17 cellular contexts compared by ENCODE assay signal in the genomic region with DNA sequence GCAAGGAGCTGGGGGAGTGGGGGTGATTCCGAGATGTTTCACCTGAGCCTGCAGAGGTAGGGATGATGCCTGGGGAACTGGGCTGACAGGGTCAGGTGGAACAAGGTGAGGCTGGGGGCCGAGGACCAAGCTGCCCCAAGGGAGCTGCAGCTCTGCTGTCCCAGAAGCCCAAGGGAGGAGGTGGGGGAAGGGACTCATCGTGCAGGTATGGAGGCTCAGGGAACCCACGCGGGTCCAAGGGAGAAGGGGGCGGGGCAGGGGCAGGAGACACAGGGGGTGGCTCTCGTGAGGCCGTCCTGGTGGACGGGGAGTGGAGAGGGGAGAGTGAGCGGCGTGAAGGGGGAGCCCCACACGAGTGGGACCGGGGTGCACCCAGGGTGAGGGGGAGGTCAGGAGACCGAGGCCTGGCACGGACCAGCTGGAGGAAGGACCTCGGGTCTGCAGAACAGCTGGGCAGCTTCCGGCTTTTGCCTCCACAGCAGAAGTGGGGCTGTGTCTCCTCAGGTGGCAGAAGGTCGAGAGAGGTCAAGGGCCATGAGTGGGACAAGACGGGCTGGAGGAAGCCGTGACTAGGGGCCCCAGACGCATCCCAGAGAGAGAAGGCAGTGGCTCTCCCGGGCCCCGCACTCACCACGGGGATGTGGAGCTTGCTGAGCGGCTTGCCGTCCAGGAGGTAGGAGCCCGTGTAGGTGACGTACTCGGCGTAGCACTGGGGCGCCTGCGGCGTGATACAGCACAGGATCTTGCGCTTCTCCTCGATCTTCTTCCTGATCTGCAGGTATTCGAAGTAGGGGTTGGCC.
DNase-seq lines count a peak whose midpoint lies in the region; ATAC-seq and TF ChIP-seq lines count a peak whose summit lies in the region.
"Had no signal": no experiment of that assay in that cellular context is flagged by ENCODE, and none has a peak within 500 bp of the region (broad histone marks: within the 10 kb centered on the region; RNA-seq: fewer than 3 reads in every experiment).

No MANE protein-coding gene starts in this region.

- no peak overlapping the region for H2AFZ ChIP-seq in neuronal stem cell (ENCODE audit: low read length)

- H3K36me3 ChIP-seq in RWPE2 (ENCODE audit: low read depth): peaks cover 87% of the 10 kb centered on the region
- peaks cover 67 to 92% of the 10 kb centered on the region in 2 donors for H3K36me3 ChIP-seq in neuronal stem cell (replicated peaks in 1 of 2; ENCODE audit: control insufficient read depth in 2 of 2, insufficient read depth in 2 of 2, low read length in 2 of 2)
- H3K36me3 ChIP-seq in aorta (ENCODE audit: control insufficient read depth in 1 of 2, insufficient read depth in 2 of 2, low read length in 1 of 2): peaks cover 0 to 5% of the 10 kb centered on the region in 2 donors

- no peak overlapping the region for H4K91ac ChIP-seq in neuronal stem cell (ENCODE audit: low read depth, low read length, poor library complexity)

- H3K36me3 Mint-ChIP-seq in activated naive CD4-positive, alpha-beta T cell treated with anti-CD3 and anti-CD28 coated beads, Interleukin-2, amount 50 U/mL, for 72 hours: peaks cover 0 to 2% of the 10 kb centered on the region in 2 donors
- peaks cover 26% of the 10 kb centered on the region for H3K36me3 Mint-ChIP-seq in activated naive CD4-positive, alpha-beta T cell treated with anti-CD3 and anti-CD28 coated beads for 36 hours (ENCODE audit: low read depth)
- peaks cover 47% of the 10 kb centered on the region for H3K36me3 Mint-ChIP-seq in Calu3 (ENCODE audit: insufficient read depth, unreplicated experiment)

- CTCF ChIA-PET in activated naive CD4-positive, alpha-beta T cell treated with anti-CD3 and anti-CD28 coated beads for 36 hours (lab: Charles Lee): no interaction called here
- CTCF ChIA-PET in Calu3 (lab: Charles Lee): no interaction called here

- no peaks in the 10 kb centered on the region for H3K9me3 ChIP-seq in RWPE2 (ENCODE audit: severe bottlenecking)
- no peaks in the 10 kb centered on the region for H3K9me3 ChIP-seq in neuronal stem cell (replicated peaks in 1 of 2; ENCODE audit: control insufficient read depth in 2 of 2, insufficient read depth in 1 of 2, low read depth in 1 of 2, low read length in 2 of 2)
- H3K9me3 ChIP-seq in aorta (ENCODE audit: control insufficient read depth, low read length): no peaks in the 10 kb centered on the region
- H3K9me3 ChIP-seq: A549 had no signal

- no peak for DNase-seq in activated naive CD4-positive, alpha-beta T cell treated with anti-CD3 and anti-CD28 coated beads, Interleukin-2, amount 50 U/mL, for 72 hours (ENCODE audit: low spot score in 2 of 2)
- DNase-seq in activated naive CD4-positive, alpha-beta T cell treated with anti-CD3 and anti-CD28 coated beads for 36 hours: no peak
- no peak for DNase-seq in Calu3
- peak; percentile 68 for DNase-seq in RWPE2 (ENCODE audit: low spot score)
- DNase-seq in neuronal stem cell (ENCODE audit: low spot score): no peak
- no peak for DNase-seq in NCI-H2029 (lab: John Stamatoyannopoulos, UW)
- DNase-seq in NK-92 treated with Interleukin-12 subunit alpha and Interleukin-12 subunit beta, amount 100 ng/mL, for 24 hours (lab: John Stamatoyannopoulos, UW): no peak
- DNase-seq in aorta: no peak
- DNase-seq: DMS53, H7, NCI-H1417, NCI-H187 treated with DMSO at 0.1 percent for 48 hours, NCI-H748 treated with DMSO at 0.1 percent for 48 hours, SHP77 had no signal

- H2BK5ac ChIP-seq in neuronal stem cell (ENCODE audit: low read length): no peak overlapping the region

- no peak overlapping the region for H4K8ac ChIP-seq in neuronal stem cell (ENCODE audit: low read depth, low read length)

- no peak overlapping the region for H2BK12ac ChIP-seq in neuronal stem cell (ENCODE audit: low read length)

- intact Hi-C loops in activated naive CD4-positive, alpha-beta T cell treated with anti-CD3 and anti-CD28 coated beads for 36 hours (cut with micrococcal nuclease): no loop called here
- intact Hi-C loops in Calu3 (cut with micrococcal nuclease; ENCODE audit: unreplicated experiment) (no loop called here), aorta (cut with DNase I) (no loop called here)

- H3K18ac ChIP-seq in neuronal stem cell (ENCODE audit: low read length): no peak overlapping the region

- H2BK120ac ChIP-seq in neuronal stem cell (ENCODE audit: low read depth, low read length): no peak overlapping the region

- H3K27me3 ChIP-seq in RWPE2 (ENCODE audit: insufficient read depth, poor library complexity, severe bottlenecking) (no peaks in the 10 kb centered on the region), neuronal stem cell (ENCODE audit: control insufficient read depth in 3 of 3, insufficient read depth in 3 of 3, low read depth in 1 of 3, low read length in 3 of 3) (no peaks in the 10 kb centered on the region), aorta (ENCODE audit: control insufficient read depth in 1 of 2, insufficient read depth in 2 of 2, low read length in 1 of 2) (no peaks in the 10 kb centered on the region)

- BruUV-seq in Calu3 (replicated peaks; lab: Mats Ljungman, UMichigan): no TSS peak

- no peak overlapping the region for H3K4me2 ChIP-seq in neuronal stem cell (ENCODE audit: insufficient read depth, low read length, poor library complexity, severe bottlenecking)
- H3K4me2 ChIP-seq: A549 had no signal

- H3K4me1 Mint-ChIP-seq in activated naive CD4-positive, alpha-beta T cell treated with anti-CD3 and anti-CD28 coated beads for 36 hours (ENCODE audit: low read depth): peaks cover 2% of the 10 kb centered on the region
- H3K4me1 Mint-ChIP-seq in Calu3 (ENCODE audit: low read depth, unreplicated experiment): no peaks in the 10 kb centered on the region

- no peak overlapping the region for H3K4me3 Mint-ChIP-seq in activated naive CD4-positive, alpha-beta T cell treated with anti-CD3 and anti-CD28 coated beads for 36 hours
- no peak overlapping the region for H3K4me3 Mint-ChIP-seq in Calu3 (ENCODE audit: low read depth, unreplicated experiment)

- H3K4ac ChIP-seq in neuronal stem cell (ENCODE audit: low read length): no peak overlapping the region

- H3K4me3 ChIP-seq in RWPE2 (ENCODE audit: severe bottlenecking) (no peak overlapping the region), neuronal stem cell (ENCODE audit: low read length in 2 of 2) (no peak overlapping the region), aorta (ENCODE audit: low read length in 2 of 2) (no peak overlapping the region)
- H3K4me3 ChIP-seq: A549 had no signal

- no peak overlapping the region for H3K14ac ChIP-seq in neuronal stem cell (ENCODE audit: low read length)

- peak overlapping the region; percentile 85 for H3K23ac ChIP-seq in neuronal stem cell (ENCODE audit: low read depth, low read length, poor library complexity)

- no CpG with 5 or more reads among the region's 36 CpGs for WGBS in neuronal stem cell (ENCODE audit: extremely low coverage in 2 of 2, insufficient read length in 2 of 2, insufficient replicate concordance in 1 of 2), 2 donors
- WGBS in aorta, 2 donors: 87 to 90% methylated on average over 33 to 36 of the region's 36 CpGs

- H2AK5ac ChIP-seq in neuronal stem cell (ENCODE audit: low read depth, low read length): no peak overlapping the region

- TF ChIP-seq CTCF in Calu3 (IDR thresholded peaks at IDR 0.05; ENCODE audit: unreplicated experiment) (no peak), RWPE2 (IDR thresholded peaks at IDR 0.05; ENCODE audit: poor library complexity, severe bottlenecking) (no peak)

- H3K9me3 Mint-ChIP-seq in activated naive CD4-positive, alpha-beta T cell treated with anti-CD3 and anti-CD28 coated beads, Interleukin-2, amount 50 U/mL, for 72 hours: no peaks in the 10 kb centered on the region
- H3K9me3 Mint-ChIP-seq in activated naive CD4-positive, alpha-beta T cell treated with anti-CD3 and anti-CD28 coated beads for 36 hours: no peaks in the 10 kb centered on the region
- no peaks in the 10 kb centered on the region for H3K9me3 Mint-ChIP-seq in Calu3 (ENCODE audit: low read depth, unreplicated experiment)

- H3K27ac ChIP-seq in RWPE2 (ENCODE audit: poor library complexity, severe bottlenecking) (no peak overlapping the region), neuronal stem cell (replicated peaks; ENCODE audit: low read length) (no peak overlapping the region), aorta (ENCODE audit: low read depth in 1 of 2, low read length in 2 of 2) (no peak overlapping the region)
- H3K27ac ChIP-seq: A549, C4-2B had no signal

- no peaks in the 10 kb centered on the region for H3K4me1 ChIP-seq in RWPE2 (ENCODE audit: insufficient read depth, poor library complexity, severe bottlenecking)
- peaks cover 0 to 2% of the 10 kb centered on the region in 2 donors for H3K4me1 ChIP-seq in neuronal stem cell (ENCODE audit: control insufficient read depth in 2 of 2, insufficient read depth in 1 of 2, low read depth in 1 of 2, low read length in 2 of 2)
- no peaks in the 10 kb centered on the region for H3K4me1 ChIP-seq in aorta (ENCODE audit: control insufficient read depth in 1 of 2, insufficient read depth in 2 of 2, low read length in 2 of 2)
- H3K4me1 ChIP-seq: A549 had no signal

- peaks cover 25% of the 10 kb centered on the region for H3K79me1 ChIP-seq in neuronal stem cell (ENCODE audit: low read depth, low read length)

- no peaks in the 10 kb centered on the region for H3K27me3 Mint-ChIP-seq in activated naive CD4-positive, alpha-beta T cell treated with anti-CD3 and anti-CD28 coated beads for 36 hours (ENCODE audit: low read depth)
- H3K27me3 Mint-ChIP-seq in Calu3 (ENCODE audit: unreplicated experiment): no peaks in the 10 kb centered on the region

- H3K9ac ChIP-seq in neuronal stem cell (ENCODE audit: low read depth, low read length, poor library complexity): no peak overlapping the region

- no peak overlapping the region for H2BK15ac ChIP-seq in neuronal stem cell (ENCODE audit: low read length)

- peak overlapping the region; percentile 55 to 69 for H3K27ac Mint-ChIP-seq in activated naive CD4-positive, alpha-beta T cell treated with anti-CD3 and anti-CD28 coated beads, Interleukin-2, amount 50 U/mL, for 72 hours
- H3K27ac Mint-ChIP-seq in activated naive CD4-positive, alpha-beta T cell treated with anti-CD3 and anti-CD28 coated beads for 36 hours: no peak overlapping the region
- H3K27ac Mint-ChIP-seq in Calu3 (ENCODE audit: unreplicated experiment): peak overlapping the region; percentile 32

- ATAC-seq in activated naive CD4-positive, alpha-beta T cell treated with anti-CD3 and anti-CD28 coated beads, Interleukin-2, amount 50 U/mL, for 72 hours: peak in 1 of 2 donors; percentile 5
- ATAC-seq in RWPE2 (ENCODE audit: low read depth): no peak
- ATAC-seq in aorta (ENCODE audit: low FRiP score): no peak
- ATAC-seq: A549, SK-N-SH treated with all-trans-retinoic acid at 6 μM for 48 hours had no signal
